Comparison of ENCODE assay signal across 8 cellular contexts in the genomic region with DNA sequence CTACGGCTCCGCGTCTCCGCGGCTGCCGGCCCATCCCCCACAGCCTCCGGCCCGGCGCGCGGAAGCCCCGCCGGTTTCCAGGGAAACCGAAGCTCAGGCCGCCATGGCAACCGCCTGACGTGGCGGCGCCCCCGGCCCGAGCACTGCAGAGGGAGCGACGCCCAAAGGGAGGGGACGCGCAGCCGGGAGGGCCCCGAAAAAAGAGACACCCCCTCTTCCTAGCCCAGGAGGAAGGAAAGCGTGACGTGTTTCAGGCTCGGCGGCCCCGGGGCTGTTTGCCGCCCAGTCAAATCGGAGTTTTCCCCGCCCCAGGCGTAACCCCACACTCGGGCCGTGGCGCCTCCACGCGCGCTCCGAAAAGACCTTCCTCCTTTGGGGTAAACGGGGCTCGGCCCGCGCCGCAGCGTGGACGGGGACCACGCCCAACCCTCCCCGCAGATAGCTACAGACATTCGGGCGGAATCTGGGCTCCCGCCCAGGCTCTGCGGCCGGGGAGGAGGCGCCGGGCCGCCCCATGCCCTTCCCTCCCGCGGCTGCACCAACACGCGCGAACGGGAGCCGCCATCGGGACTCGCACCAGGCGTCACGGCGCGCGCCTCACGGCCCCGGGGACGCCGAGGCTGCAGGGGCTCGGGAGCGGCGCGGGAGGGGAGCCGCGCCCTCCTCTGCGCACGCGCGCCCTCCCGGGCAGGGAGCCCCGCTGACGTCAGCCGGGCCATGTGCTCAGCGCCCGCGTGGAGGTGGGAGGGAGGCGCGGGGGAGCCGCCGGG. TPM values are rescaled to one million over a fixed set of nuclear protein-coding genes. Genes with fewer than 3 reads are reported as not detected.
DNase-seq lines count a peak whose midpoint lies in the region; ATAC-seq and TF ChIP-seq lines count a peak whose summit lies in the region.

No MANE protein-coding gene starts in this region.

- H3K4me1 ChIP-seq in colonic mucosa: peaks cover 46% of the 10 kb centered on the region

- peak; percentile 83 for DNase-seq in AG08395 (ENCODE audit: low spot score)
- peak; percentile 39 for DNase-seq in NCI-H345 treated with DMSO at 0.1 percent for 48 hours (lab: John Stamatoyannopoulos, UW; ENCODE audit: unreplicated experiment)
- peak; percentile 92 for DNase-seq in activated CD4-positive, alpha-beta T cell treated with anti-CD3 and anti-CD28 coated beads for 48 hours
- peak; percentile 90 for DNase-seq in colonic mucosa
- DNase-seq in left kidney (ENCODE audit: low read depth, low spot score): peak; percentile 95
- DNase-seq in stimulated activated CD4-positive, alpha-beta T cell treated with anti-CD3 and anti-CD28 coated beads, Interleukin-1b, Interleukin-23, amount 100 ng/mL, for 4 hours (ENCODE audit: low read depth in 2 of 2): peak; percentile 87 to 92

- H3K9ac ChIP-seq in colonic mucosa (ENCODE audit: low read depth in 2 of 2, low read length in 2 of 2): peak overlapping the region; percentile 85 to 99

- TF ChIP-seq CTCF in colonic mucosa (IDR thresholded peaks at IDR 0.05): no peak

- intact Hi-C loops in colonic mucosa (cut with DNase I): no loop called here

- H3K36me3 ChIP-seq in colonic mucosa: no peaks in the 10 kb centered on the region

- H3K27ac ChIP-seq in colonic mucosa: peak overlapping the region; percentile 99

- peak; percentile 18 for ATAC-seq in GM18870 (IDR thresholded peaks at IDR 0.05; ENCODE audit: unreplicated experiment)
- ATAC-seq in HG03103 (IDR thresholded peaks at IDR 0.05; ENCODE audit: low read depth, unreplicated experiment): peak; percentile 18

- H3K27me3 ChIP-seq in colonic mucosa: no peaks in the 10 kb centered on the region

- H3K4me3 ChIP-seq in colonic mucosa: peak overlapping the region; percentile 82

- no peaks in the 10 kb centered on the region for H3K9me3 ChIP-seq in colonic mucosa

RNA-seq across cellular contexts. Expression of a gene that starts 7.5 kb away (rescaled TPM):
- 10 to 100 TPM; 20.7 to 29.3 TPM for total RNA-seq in colonic mucosa

RNA-seq across cellular contexts. Expression of a gene that starts 56.1 kb away (rescaled TPM):
- total RNA-seq in colonic mucosa: 10 to 100 TPM; 26.7 to 27.6 TPM

RNA-seq across cellular contexts. Expression of a gene that starts 57.1 kb away (rescaled TPM):
- total RNA-seq in colonic mucosa: 10 to 100 TPM; 13.7 to 28.5 TPM

Comparison
In these comparisons a context has a peak if more than half of its experiments do, and no peak if none do; other contexts are left out.
1. Peak in every context shown above with its lines: DNase-seq, ATAC-seq, H3K4me3 ChIP-seq and H3K27ac ChIP-seq.
2. DNase-seq: peak in every context shown above with its lines; median percentile 95 in left kidney; 92 in activated CD4-positive, alpha-beta T cell treated with anti-CD3 and anti-CD28 coated beads for 48 hours; 90 in colonic mucosa; 90 in stimulated activated CD4-positive, alpha-beta T cell treated with anti-CD3 and anti-CD28 coated beads, Interleukin-1b, Interleukin-23, amount 100 ng/mL, for 4 hours; 83 in AG08395; 39 in NCI-H345 treated with DMSO at 0.1 percent for 48 hours.